In genomic region chr4:8222609-8223391, GRCh38 we compare ENCODE assay signal across 3 cellular contexts.
TF ChIP-seq lines count a peak whose summit lies in the region.

No MANE protein-coding gene starts in this region.

TF ChIP-seq in SK-N-SH, 30 proteins besides CTCF, POLR2A, EP300 and RAD21:
- TF ChIP-seq USF2 (IDR thresholded peaks at IDR 0.05; ENCODE audit: borderline replicate concordance, low read depth, low read length) (no peak), FOSL2 (IDR thresholded peaks at IDR 0.05; ENCODE audit: borderline replicate concordance, low read depth) (no peak), CHD2 (IDR thresholded peaks at IDR 0.05; ENCODE audit: low read length, partially characterized antibody) (no peak), FOXM1 (IDR thresholded peaks at IDR 0.05; ENCODE audit: low read depth) (no peak), PBX3 (IDR thresholded peaks at IDR 0.05) (no peak), GATA2 (CRISPR knock-in tag; IDR thresholded peaks at IDR 0.05) (no peak), TCF12 (IDR thresholded peaks at IDR 0.05) (no peak), IRF3 (IDR thresholded peaks at IDR 0.05; ENCODE audit: low read depth, low read length) (no peak), RFX5 (IDR thresholded peaks at IDR 0.05; ENCODE audit: low read length) (no peak)

TF ChIP-seq in SK-N-SH treated with all-trans-retinoic acid at 6 μM for 48 hours, 23 proteins besides CTCF, POLR2A, EP300 and RAD21:
- no peak for TF ChIP-seq ZC3H10 (CRISPR knock-in tag; IDR thresholded peaks at IDR 0.05)
- TF ChIP-seq TOX (CRISPR knock-in tag; IDR thresholded peaks at IDR 0.05; ENCODE audit: borderline replicate concordance) = no peak
- TF ChIP-seq ZNF70 (CRISPR knock-in tag; IDR thresholded peaks at IDR 0.05) = no peak
- no peak for TF ChIP-seq RARB (CRISPR knock-in tag; IDR thresholded peaks at IDR 0.05)
- TF ChIP-seq TSHZ2 (CRISPR knock-in tag; IDR thresholded peaks at IDR 0.05) = no peak
- no peak for TF ChIP-seq ZNF8 (CRISPR knock-in tag; IDR thresholded peaks at IDR 0.05)
- TF ChIP-seq CREB5 (CRISPR knock-in tag; IDR thresholded peaks at IDR 0.05; ENCODE audit: low read depth) = no peak

TF ChIP-seq in H1, 55 proteins besides CTCF, POLR2A, EP300 and RAD21:
- peak; percentile 89 for TF ChIP-seq MAFK (IDR thresholded peaks at IDR 0.05; ENCODE audit: low read depth, low read length)
- no peak for TF ChIP-seq CBX5 (IDR thresholded peaks at IDR 0.05; ENCODE audit: low read depth, low read length)
